1 cellular context compared by ENCODE assay signal in the genomic region with DNA sequence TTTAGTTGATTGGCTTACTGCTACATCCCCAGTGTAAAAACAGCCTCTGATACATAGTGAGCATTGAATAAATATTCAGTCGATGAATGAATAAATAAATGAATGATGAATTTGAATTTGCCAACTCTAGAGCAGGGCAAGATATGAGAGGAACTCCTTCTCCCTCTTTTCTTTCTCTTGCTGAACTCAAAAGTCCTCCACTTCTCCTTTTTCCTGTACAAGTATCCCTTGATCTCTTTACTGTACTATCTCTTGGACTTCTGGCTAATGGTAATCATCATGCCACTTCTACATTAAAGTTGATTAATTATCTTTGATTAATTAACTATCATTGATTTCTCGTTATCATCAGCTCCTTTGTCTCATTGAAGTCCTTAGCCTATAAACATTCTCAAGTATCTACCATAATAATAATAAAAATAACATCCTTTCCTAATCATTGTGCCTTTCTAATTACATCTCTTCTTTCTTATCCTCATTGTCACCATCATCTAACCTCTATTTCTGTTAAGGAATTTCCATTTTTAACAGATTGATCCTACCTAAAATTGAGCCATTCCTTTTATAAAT.
TF ChIP-seq lines count a peak whose summit lies in the region.

No MANE protein-coding gene starts in this region.

TF ChIP-seq in IMR-90, 13 proteins besides CTCF, POLR2A, EP300 and RAD21:
- no peak for TF ChIP-seq RCOR1 (IDR thresholded peaks at IDR 0.05; ENCODE audit: insufficient replicate concordance, low read length)
- TF ChIP-seq NFE2L2 (IDR thresholded peaks at IDR 0.05; ENCODE audit: low read depth, low read length): no peak
- TF ChIP-seq, protein P1, sequence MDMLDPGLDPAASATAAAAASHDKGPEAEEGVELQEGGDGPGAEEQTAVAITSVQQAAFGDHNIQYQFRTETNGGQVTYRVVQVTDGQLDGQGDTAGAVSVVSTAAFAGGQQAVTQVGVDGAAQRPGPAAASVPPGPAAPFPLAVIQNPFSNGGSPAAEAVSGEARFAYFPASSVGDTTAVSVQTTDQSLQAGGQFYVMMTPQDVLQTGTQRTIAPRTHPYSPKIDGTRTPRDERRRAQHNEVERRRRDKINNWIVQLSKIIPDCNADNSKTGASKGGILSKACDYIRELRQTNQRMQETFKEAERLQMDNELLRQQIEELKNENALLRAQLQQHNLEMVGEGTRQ (IDR thresholded peaks at IDR 0.05; ENCODE audit: low read depth, low read length): no peak
- TF ChIP-seq BHLHE40 (IDR thresholded peaks at IDR 0.05; ENCODE audit: low read depth, low read length): no peak
- no peak for TF ChIP-seq RFX5 (IDR thresholded peaks at IDR 0.05; ENCODE audit: low read depth, low read length)
- no peak for TF ChIP-seq MAFK (IDR thresholded peaks at IDR 0.05; ENCODE audit: low read depth, low read length)
